8 cellular contexts compared by ENCODE assay signal in genomic region chr17:81871387-81872120, GRCh38. TPM values are rescaled to one million over a fixed set of nuclear protein-coding genes. Genes with fewer than 3 reads are reported as not detected.
A peak's percentile ranks its signal among the peaks of the same experiment; 100 is the strongest.
DNase-seq lines count a peak whose midpoint lies in the region; ATAC-seq and TF ChIP-seq lines count a peak whose summit lies in the region.

No MANE protein-coding gene starts in this region.

- no peaks in the 10 kb centered on the region for H3K27me3 Mint-ChIP-seq in nephron progenitor cell (ENCODE audit: low read depth, poor library complexity)
- H3K27me3 Mint-ChIP-seq in stimulated activated naive CD8-positive, alpha-beta T cell treated with anti-CD3 and anti-CD28 coated beads, Interleukin-15, amount 100 ng/mL, for 72 hours, result no peaks in the 10 kb centered on the region

- peak overlapping the region; percentile 22 for H3K27ac Mint-ChIP-seq in nephron progenitor cell
- peak overlapping the region; percentile 98 for H3K27ac Mint-ChIP-seq in stimulated activated naive CD8-positive, alpha-beta T cell treated with anti-CD3 and anti-CD28 coated beads, Interleukin-15, amount 100 ng/mL, for 72 hours

- no peak for TF ChIP-seq CTCF in fibroblast of the aortic adventitia (IDR thresholded peaks at IDR 0.05; ENCODE audit: insufficient read depth, low read length)
- TF ChIP-seq CTCF in nephron progenitor cell (IDR thresholded peaks at IDR 0.05), result no peak

- peaks cover 53% of the 10 kb centered on the region for H3K4me1 Mint-ChIP-seq in nephron progenitor cell
- H3K4me1 Mint-ChIP-seq in stimulated activated naive CD8-positive, alpha-beta T cell treated with anti-CD3 and anti-CD28 coated beads, Interleukin-15, amount 100 ng/mL, for 72 hours, result peaks cover 64% of the 10 kb centered on the region

- peak overlapping the region; percentile 81 for H3K4me3 Mint-ChIP-seq in nephron progenitor cell
- peak overlapping the region; percentile 88 to 90 for H3K4me3 Mint-ChIP-seq in stimulated activated naive CD8-positive, alpha-beta T cell treated with anti-CD3 and anti-CD28 coated beads, Interleukin-15, amount 100 ng/mL, for 72 hours

- H3K4me3 ChIP-seq in fibroblast of the aortic adventitia (ENCODE audit: low read depth, low read length), result peak overlapping the region; percentile 83

- no peaks in the 10 kb centered on the region for H3K36me3 Mint-ChIP-seq in nephron progenitor cell (ENCODE audit: low read depth)

- DNase-seq in CD1c-positive myeloid dendritic cell (ENCODE audit: extremely low spot score) (peak; percentile 98), HuH-7.5 (ENCODE audit: low spot score) (peak; percentile 97), RPMI8226 (peak; percentile 94), fibroblast of the aortic adventitia (ENCODE audit: low read depth) (peak; percentile 84), nephron progenitor cell (peak; percentile 92)
- peak; percentile 94 for DNase-seq in activated T-helper 9 cell treated with anti-CD3 and anti-CD28 coated beads, Interleukin-2, amount 50 U/mL, for 16 hours (ENCODE audit: low read depth)
- peak; percentile 93 to 95 for DNase-seq in stimulated activated naive CD8-positive, alpha-beta T cell treated with anti-CD3 and anti-CD28 coated beads, Interleukin-15, amount 100 ng/mL, for 72 hours

- no peaks in the 10 kb centered on the region for H3K9me3 Mint-ChIP-seq in nephron progenitor cell
- H3K9me3 Mint-ChIP-seq in stimulated activated naive CD8-positive, alpha-beta T cell treated with anti-CD3 and anti-CD28 coated beads, Interleukin-15, amount 100 ng/mL, for 72 hours, result no peaks in the 10 kb centered on the region

- peak; percentile 50 for ATAC-seq in GM19397 (IDR thresholded peaks at IDR 0.05; ENCODE audit: unreplicated experiment)
- no peak for ATAC-seq in stimulated activated naive CD8-positive, alpha-beta T cell treated with anti-CD3 and anti-CD28 coated beads, Interleukin-15, amount 100 ng/mL, for 72 hours

RNA-seq across cellular contexts. Expression of gene ARHGDIA, which starts 0.4 kb away (rescaled TPM):
- total RNA-seq in fibroblast of the aortic adventitia (ENCODE audit: low replicate concordance), result 95.1 and 149 TPM in 2 replicates

RNA-seq across cellular contexts. Expression of gene P4HB, which starts 11.2 kb away (rescaled TPM):
- total RNA-seq in fibroblast of the aortic adventitia (ENCODE audit: low replicate concordance), result 763 and 1,500 TPM in 2 replicates

RNA-seq across cellular contexts. Expression of gene ALYREF, which starts 19.8 kb away (rescaled TPM):
- total RNA-seq in fibroblast of the aortic adventitia (ENCODE audit: low replicate concordance), result 43.6 and 77.3 TPM in 2 replicates

RNA-seq across cellular contexts. Expression of gene ANAPC11, which starts 20.0 kb away (rescaled TPM):
- 172 and 178 TPM in 2 replicates for total RNA-seq in fibroblast of the aortic adventitia (ENCODE audit: low replicate concordance)

RNA-seq across cellular contexts. Expression of gene NPB, which starts 30.5 kb away (rescaled TPM):
- 1.3 and 1.4 TPM in 2 replicates for total RNA-seq in fibroblast of the aortic adventitia (ENCODE audit: low replicate concordance)
